Comparison of ENCODE assay signal across 8 cellular contexts in genomic region chr9:91359734-91360470, GRCh38. TPM values are rescaled to one million over a fixed set of nuclear protein-coding genes. Genes with fewer than 3 reads are reported as not detected.
DNase-seq lines count a peak whose midpoint lies in the region; ATAC-seq and TF ChIP-seq lines count a peak whose summit lies in the region.

No MANE protein-coding gene starts in this region.

- DNase-seq in stimulated activated naive CD8-positive, alpha-beta T cell treated with anti-CD3 and anti-CD28 coated beads, Interleukin-15, Interleukin-2, amounts not matched to agents 100 U/mL and 50 U/mL, for 24 hours, result no peak
- no peak for DNase-seq in activated naive CD8-positive, alpha-beta T cell treated with anti-CD3 and anti-CD28 coated beads, Interleukin-2, amount 50 U/mL, for 24 hours
- no peak for DNase-seq in mesenchymal stem cell
- no peak for DNase-seq in vagina (ENCODE audit: extremely low spot score in 2 of 2)
- no peak for DNase-seq in NAMALWA (ENCODE audit: low spot score)
- DNase-seq in SIG-M5 treated with dmso at 0.1 percent for 504 hours (lab: John Stamatoyannopoulos, UW; ENCODE audit: unreplicated experiment), result no peak

- no peak overlapping the region for H3K27ac ChIP-seq in mesenchymal stem cell (ENCODE audit: low read length, poor library complexity, severe bottlenecking)
- peak overlapping the region; percentile 89 for H3K27ac ChIP-seq in vagina

- H3K18ac ChIP-seq in mesenchymal stem cell (ENCODE audit: low read depth in 1 of 2, low read length in 2 of 2), result no peak overlapping the region

- H3K79me1 ChIP-seq in mesenchymal stem cell (replicated peaks; ENCODE audit: low read length, poor library complexity, severe bottlenecking), result peaks cover 22% of the 10 kb centered on the region

- no peak for TF ChIP-seq CTCF in vagina (IDR thresholded peaks at IDR 0.05)

- H2BK15ac ChIP-seq in mesenchymal stem cell (ENCODE audit: low read depth, poor library complexity, severe bottlenecking), result no peak overlapping the region

- H3K9me3 Mint-ChIP-seq in stimulated activated naive CD8-positive, alpha-beta T cell treated with anti-CD3 and anti-CD28 coated beads, Interleukin-15, Interleukin-2, amounts not matched to agents 100 ng/mL and 50 ng/mL, for 24 hours, result no peaks in the 10 kb centered on the region
- H3K9me3 Mint-ChIP-seq in activated naive CD8-positive, alpha-beta T cell treated with anti-CD3 and anti-CD28 coated beads, Interleukin-2, amount 50 U/mL, for 24 hours, result no peaks in the 10 kb centered on the region

- H3K4me2 ChIP-seq in mesenchymal stem cell (ENCODE audit: low read length, poor library complexity, severe bottlenecking), result no peak overlapping the region

- H3K27me3 ChIP-seq in mesenchymal stem cell (ENCODE audit: control insufficient read depth in 1 of 2, insufficient read depth in 1 of 2, low read length in 2 of 2) (no peaks in the 10 kb centered on the region), vagina (no peaks in the 10 kb centered on the region)

- H3K4me3 ChIP-seq in mesenchymal stem cell (ENCODE audit: insufficient read depth in 1 of 2, low read depth in 1 of 2, low read length in 2 of 2), result peak overlapping the region in 1 of 2 experiments; percentile 91
- peak overlapping the region; percentile 84 to 89 for H3K4me3 ChIP-seq in vagina

- H3K14ac ChIP-seq in mesenchymal stem cell (ENCODE audit: low read length in 2 of 2), result no peak overlapping the region

- H3K4me1 ChIP-seq in mesenchymal stem cell (ENCODE audit: control insufficient read depth, insufficient read depth, low read depth, low read length) (peaks cover 2% of the 10 kb centered on the region), vagina (peaks cover 36% of the 10 kb centered on the region)

- H2BK12ac ChIP-seq in mesenchymal stem cell (ENCODE audit: low read length in 2 of 2), result no peak overlapping the region

- H3K4ac ChIP-seq in mesenchymal stem cell (ENCODE audit: low read depth in 1 of 2, low read length in 2 of 2), result no peak overlapping the region

- peak overlapping the region; percentile 90 for H3K9ac ChIP-seq in mesenchymal stem cell (ENCODE audit: low read length)

- peaks cover 58% of the 10 kb centered on the region for H3K4me1 Mint-ChIP-seq in stimulated activated naive CD8-positive, alpha-beta T cell treated with anti-CD3 and anti-CD28 coated beads, Interleukin-15, Interleukin-2, amounts not matched to agents 100 ng/mL and 50 ng/mL, for 24 hours (ENCODE audit: low read depth)
- H3K4me1 Mint-ChIP-seq in activated naive CD8-positive, alpha-beta T cell treated with anti-CD3 and anti-CD28 coated beads, Interleukin-2, amount 50 U/mL, for 24 hours, result peaks cover 50% of the 10 kb centered on the region

- no peak overlapping the region for H4K8ac ChIP-seq in mesenchymal stem cell (ENCODE audit: low read length)

- no peak overlapping the region for H2AFZ ChIP-seq in mesenchymal stem cell (ENCODE audit: low read depth, low read length)

- no peaks in the 10 kb centered on the region for H3K27me3 Mint-ChIP-seq in stimulated activated naive CD8-positive, alpha-beta T cell treated with anti-CD3 and anti-CD28 coated beads, Interleukin-15, Interleukin-2, amounts not matched to agents 100 ng/mL and 50 ng/mL, for 24 hours
- no peaks in the 10 kb centered on the region for H3K27me3 Mint-ChIP-seq in activated naive CD8-positive, alpha-beta T cell treated with anti-CD3 and anti-CD28 coated beads, Interleukin-2, amount 50 U/mL, for 24 hours

- no peak overlapping the region for H2BK120ac ChIP-seq in mesenchymal stem cell (ENCODE audit: low read depth, low read length)

- no peak overlapping the region for H2AK5ac ChIP-seq in mesenchymal stem cell (ENCODE audit: low read length, severe bottlenecking)

- H2BK5ac ChIP-seq in mesenchymal stem cell (ENCODE audit: low read depth, low read length, poor library complexity, severe bottlenecking), result no peak overlapping the region

- peaks cover 3 to 26% of the 10 kb centered on the region in 2 experiments for H3K36me3 ChIP-seq in mesenchymal stem cell (ENCODE audit: control insufficient read depth in 1 of 2, insufficient read depth in 2 of 2, low read depth in 1 of 2, low read length in 2 of 2)
- H3K36me3 ChIP-seq in vagina, result no peaks in the 10 kb centered on the region

- peak overlapping the region; percentile 96 for H3K4me3 Mint-ChIP-seq in stimulated activated naive CD8-positive, alpha-beta T cell treated with anti-CD3 and anti-CD28 coated beads, Interleukin-15, Interleukin-2, amounts not matched to agents 100 ng/mL and 50 ng/mL, for 24 hours
- peak overlapping the region; percentile 95 for H3K4me3 Mint-ChIP-seq in activated naive CD8-positive, alpha-beta T cell treated with anti-CD3 and anti-CD28 coated beads, Interleukin-2, amount 50 U/mL, for 24 hours

- H3K36me3 Mint-ChIP-seq in stimulated activated naive CD8-positive, alpha-beta T cell treated with anti-CD3 and anti-CD28 coated beads, Interleukin-15, Interleukin-2, amounts not matched to agents 100 ng/mL and 50 ng/mL, for 24 hours (ENCODE audit: low read depth), result peaks cover 49% of the 10 kb centered on the region
- peaks cover 31% of the 10 kb centered on the region for H3K36me3 Mint-ChIP-seq in activated naive CD8-positive, alpha-beta T cell treated with anti-CD3 and anti-CD28 coated beads, Interleukin-2, amount 50 U/mL, for 24 hours (ENCODE audit: low read depth)

- H3K27ac Mint-ChIP-seq in stimulated activated naive CD8-positive, alpha-beta T cell treated with anti-CD3 and anti-CD28 coated beads, Interleukin-15, Interleukin-2, amounts not matched to agents 100 ng/mL and 50 ng/mL, for 24 hours, result peak overlapping the region; percentile 89
- H3K27ac Mint-ChIP-seq in activated naive CD8-positive, alpha-beta T cell treated with anti-CD3 and anti-CD28 coated beads, Interleukin-2, amount 50 U/mL, for 24 hours, result peak overlapping the region; percentile 86

- intact Hi-C loops in vagina (cut with DNase I), result no loop called here

- TF ChIP-seq POLR2A in vagina (IDR thresholded peaks at IDR 0.05), result no peak

- H4K91ac ChIP-seq in mesenchymal stem cell (ENCODE audit: low read length), result no peak overlapping the region

- no peaks in the 10 kb centered on the region for H3K9me3 ChIP-seq in mesenchymal stem cell (ENCODE audit: control insufficient read depth, low read length)
- H3K9me3 ChIP-seq in vagina, result no peaks in the 10 kb centered on the region

- 85% methylated on average over 6 of the region's 7 CpGs for WGBS in mesenchymal stem cell

- ATAC-seq in stimulated activated naive CD8-positive, alpha-beta T cell treated with anti-CD3 and anti-CD28 coated beads, Interleukin-15, Interleukin-2, amounts not matched to agents 100 U/mL and 50 U/mL, for 24 hours, result no peak
- ATAC-seq in activated naive CD8-positive, alpha-beta T cell treated with anti-CD3 and anti-CD28 coated beads, Interleukin-2, amount 50 U/mL, for 24 hours, result no peak
- ATAC-seq in HG03439 (IDR thresholded peaks at IDR 0.05; ENCODE audit: unreplicated experiment), result no peak

- no peak overlapping the region for H3K23ac ChIP-seq in mesenchymal stem cell (ENCODE audit: low read length in 2 of 2)

RNA-seq across cellular contexts. Expression of gene AUH, which starts 1.8 kb away (rescaled TPM):
- 5.8 TPM for polyA plus RNA-seq in mesenchymal stem cell (2013, experiment 1 of 2)
- polyA plus RNA-seq in mesenchymal stem cell (2013, experiment 2 of 2), result 6.0 TPM
- total RNA-seq in vagina, result 39.0 TPM
